Comparison of ENCODE assay signal across 2 cellular contexts in the genomic region with DNA sequence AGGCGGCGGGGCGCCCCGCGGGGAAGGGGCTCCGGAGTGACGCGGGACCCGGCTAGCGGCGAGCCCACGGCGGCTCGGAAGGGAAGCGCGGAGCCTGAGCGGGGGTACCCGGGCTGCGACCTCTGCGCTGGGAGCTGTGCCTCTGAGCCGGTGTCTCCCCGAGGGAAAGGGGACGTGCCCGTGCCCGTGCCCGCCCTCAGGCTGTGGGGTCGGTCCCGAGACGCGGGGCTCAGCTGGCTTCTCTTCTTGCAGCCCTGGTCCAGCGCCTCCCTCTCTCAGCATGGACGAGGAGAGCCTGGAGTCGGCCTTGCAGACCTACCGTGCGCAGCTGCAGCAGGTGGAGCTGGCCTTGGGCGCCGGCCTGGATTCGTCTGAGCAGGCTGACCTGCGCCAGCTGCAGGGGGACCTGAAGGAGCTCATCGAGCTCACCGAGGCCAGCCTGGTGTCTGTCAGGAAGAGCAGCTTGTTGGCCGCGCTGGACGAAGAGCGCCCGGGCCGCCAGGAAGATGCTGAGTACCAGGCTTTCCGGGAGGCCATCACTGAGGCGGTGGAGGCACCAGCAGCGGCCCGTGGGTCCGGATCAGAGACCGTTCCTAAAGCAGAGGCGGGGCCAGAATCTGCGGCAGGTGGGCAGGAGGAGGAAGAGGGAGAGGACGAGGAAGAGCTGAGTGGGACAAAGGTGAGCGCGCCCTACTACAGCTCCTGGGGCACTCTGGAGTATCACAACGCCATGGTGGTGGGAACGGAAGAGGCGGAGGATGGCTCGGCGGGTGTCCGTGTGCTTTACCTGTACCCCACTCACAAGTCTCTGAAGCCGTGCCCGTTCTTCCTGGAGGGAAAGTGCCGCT.
TF ChIP-seq lines count a peak whose summit lies in the region.

No MANE protein-coding gene starts in this region.

TF ChIP-seq in A549, 52 proteins besides CTCF, POLR2A, EP300 and RAD21:
- no peak for TF ChIP-seq RCOR1 (IDR thresholded peaks at IDR 0.05; ENCODE audit: low read depth, low read length)
- TF ChIP-seq CHD4 (IDR thresholded peaks at IDR 0.05; ENCODE audit: borderline replicate concordance), result no peak
- TF ChIP-seq, protein P1, sequence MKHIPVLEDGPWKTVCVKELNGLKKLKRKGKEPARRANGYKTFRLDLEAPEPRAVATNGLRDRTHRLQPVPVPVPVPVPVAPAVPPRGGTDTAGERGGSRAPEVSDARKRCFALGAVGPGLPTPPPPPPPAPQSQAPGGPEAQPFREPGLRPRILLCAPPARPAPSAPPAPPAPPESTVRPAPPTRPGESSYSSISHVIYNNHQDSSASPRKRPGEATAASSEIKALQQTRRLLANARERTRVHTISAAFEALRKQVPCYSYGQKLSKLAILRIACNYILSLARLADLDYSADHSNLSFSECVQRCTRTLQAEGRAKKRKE (CRISPR knock-in tag; IDR thresholded peaks at IDR 0.05; ENCODE audit: low read depth), result no peak
- no peak for TF ChIP-seq FOSB (CRISPR knock-in tag; IDR thresholded peaks at IDR 0.05)
- no peak for TF ChIP-seq TP53 (CRISPR knock-in tag; IDR thresholded peaks at IDR 0.05)
- no peak for TF ChIP-seq HOXA7 (CRISPR knock-in tag; IDR thresholded peaks at IDR 0.05)
- TF ChIP-seq MAFK (IDR thresholded peaks at IDR 0.05; ENCODE audit: partially characterized antibody), result no peak
- TF ChIP-seq, protein P2, sequence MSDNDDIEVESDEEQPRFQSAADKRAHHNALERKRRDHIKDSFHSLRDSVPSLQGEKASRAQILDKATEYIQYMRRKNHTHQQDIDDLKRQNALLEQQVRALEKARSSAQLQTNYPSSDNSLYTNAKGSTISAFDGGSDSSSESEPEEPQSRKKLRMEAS (IDR thresholded peaks at IDR 0.05), result no peak
- no peak for TF ChIP-seq HOXB5 (CRISPR knock-in tag; IDR thresholded peaks at IDR 0.05)
- no peak for TF ChIP-seq TFCP2L1 (CRISPR knock-in tag; IDR thresholded peaks at IDR 0.05)
- TF ChIP-seq POLR2AphosphoS2 (conservative IDR thresholded peaks at IDR 0.05; ENCODE audit: low read length), result no peak
- TF ChIP-seq NFE2L2 (conservative IDR thresholded peaks at IDR 0.05; ENCODE audit: low read length), result no peak
- no peak for TF ChIP-seq JUN (IDR thresholded peaks at IDR 0.05)
- TF ChIP-seq, protein P3, sequence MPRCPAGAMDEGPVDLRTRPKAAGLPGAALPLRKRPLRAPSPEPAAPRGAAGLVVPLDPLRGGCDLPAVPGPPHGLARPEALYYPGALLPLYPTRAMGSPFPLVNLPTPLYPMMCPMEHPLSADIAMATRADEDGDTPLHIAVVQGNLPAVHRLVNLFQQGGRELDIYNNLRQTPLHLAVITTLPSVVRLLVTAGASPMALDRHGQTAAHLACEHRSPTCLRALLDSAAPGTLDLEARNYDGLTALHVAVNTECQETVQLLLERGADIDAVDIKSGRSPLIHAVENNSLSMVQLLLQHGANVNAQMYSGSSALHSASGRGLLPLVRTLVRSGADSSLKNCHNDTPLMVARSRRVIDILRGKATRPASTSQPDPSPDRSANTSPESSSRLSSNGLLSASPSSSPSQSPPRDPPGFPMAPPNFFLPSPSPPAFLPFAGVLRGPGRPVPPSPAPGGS (IDR thresholded peaks at IDR 0.05), result no peak
- TF ChIP-seq CHD2 (IDR thresholded peaks at IDR 0.05; ENCODE audit: low read length, partially characterized antibody), result no peak
- no peak for TF ChIP-seq HOXB13 (CRISPR knock-in tag; IDR thresholded peaks at IDR 0.05; ENCODE audit: low read depth)

TF ChIP-seq in K562, 482 proteins besides CTCF, POLR2A, EP300 and RAD21:
- 0 out of 2 replicates have a peak, but pooled peaks have one; percentile 21 for TF ChIP-seq STAG1 (CRISPR knock-in tag; IDR thresholded peaks at IDR 0.05; ENCODE audit: borderline replicate concordance)
- TF ChIP-seq, protein P4, sequence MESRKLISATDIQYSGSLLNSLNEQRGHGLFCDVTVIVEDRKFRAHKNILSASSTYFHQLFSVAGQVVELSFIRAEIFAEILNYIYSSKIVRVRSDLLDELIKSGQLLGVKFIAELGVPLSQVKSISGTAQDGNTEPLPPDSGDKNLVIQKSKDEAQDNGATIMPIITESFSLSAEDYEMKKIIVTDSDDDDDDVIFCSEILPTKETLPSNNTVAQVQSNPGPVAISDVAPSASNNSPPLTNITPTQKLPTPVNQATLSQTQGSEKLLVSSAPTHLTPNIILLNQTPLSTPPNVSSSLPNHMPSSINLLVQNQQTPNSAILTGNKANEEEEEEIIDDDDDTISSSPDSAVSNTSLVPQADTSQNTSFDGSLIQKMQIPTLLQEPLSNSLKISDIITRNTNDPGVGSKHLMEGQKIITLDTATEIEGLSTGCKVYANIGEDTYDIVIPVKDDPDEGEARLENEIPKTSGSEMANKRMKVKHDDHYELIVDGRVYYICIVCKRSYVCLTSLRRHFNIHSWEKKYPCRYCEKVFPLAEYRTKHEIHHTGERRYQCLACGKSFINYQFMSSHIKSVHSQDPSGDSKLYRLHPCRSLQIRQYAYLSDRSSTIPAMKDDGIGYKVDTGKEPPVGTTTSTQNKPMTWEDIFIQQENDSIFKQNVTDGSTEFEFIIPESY (CRISPR knock-in tag; IDR thresholded peaks at IDR 0.05), result peak; percentile 30; the same call in 1 of the 2 replicates
- TF ChIP-seq ZKSCAN1 (IDR thresholded peaks at IDR 0.05; ENCODE audit: low read depth, low read length), result peak; percentile 76; the same call in 1 of the 2 replicates
- TF ChIP-seq ZNF77 (CRISPR knock-in tag; IDR thresholded peaks at IDR 0.05), result no peak
- TF ChIP-seq, protein P2 (CRISPR knock-in tag; IDR thresholded peaks at IDR 0.05), result no peak
- no peak for TF ChIP-seq ZNF699 (CRISPR knock-in tag; IDR thresholded peaks at IDR 0.05; ENCODE audit: insufficient replicate concordance)
- TF ChIP-seq NRF1 (conservative IDR thresholded peaks at IDR 0.05 in 1 of 2, IDR thresholded peaks at IDR 0.05 in 1 of 2), result peak; percentile 66 to 75
- TF ChIP-seq FOXA3 (CRISPR knock-in tag; conservative IDR thresholded peaks at IDR 0.05 in 1 of 2, IDR thresholded peaks at IDR 0.05 in 1 of 2), result peak in 1 of 2 experiments; percentile 45; a peak in 1 of 4 replicates
- TF ChIP-seq TEAD4 (IDR thresholded peaks at IDR 0.05; ENCODE audit: low read length), result no peak
- TF ChIP-seq TEAD4 (CRISPR knock-in tag; IDR thresholded peaks at IDR 0.05; ENCODE audit: borderline replicate concordance), result 0 out of 2 replicates have a peak, but pooled peaks have one; percentile 28
- TF ChIP-seq, protein P5, sequence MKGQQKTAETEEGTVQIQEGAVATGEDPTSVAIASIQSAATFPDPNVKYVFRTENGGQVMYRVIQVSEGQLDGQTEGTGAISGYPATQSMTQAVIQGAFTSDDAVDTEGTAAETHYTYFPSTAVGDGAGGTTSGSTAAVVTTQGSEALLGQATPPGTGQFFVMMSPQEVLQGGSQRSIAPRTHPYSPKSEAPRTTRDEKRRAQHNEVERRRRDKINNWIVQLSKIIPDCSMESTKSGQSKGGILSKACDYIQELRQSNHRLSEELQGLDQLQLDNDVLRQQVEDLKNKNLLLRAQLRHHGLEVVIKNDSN (CRISPR knock-in tag; IDR thresholded peaks at IDR 0.05), result peak; percentile 7; the same call in 1 of the 2 replicates
- TF ChIP-seq NR2C2 (CRISPR knock-in tag; IDR thresholded peaks at IDR 0.05), result 0 out of 2 replicates have a peak, but pooled peaks have one; percentile 24
- TF ChIP-seq NR2C2 (tag; IDR thresholded peaks at IDR 0.05), result no peak
- TF ChIP-seq MED1 (CRISPR knock-in tag; IDR thresholded peaks at IDR 0.05; ENCODE audit: borderline replicate concordance), result peak; percentile 73; the same call in 1 of the 2 replicates
- TF ChIP-seq RB1 (IDR thresholded peaks at IDR 0.05; ENCODE audit: low read depth), result no peak
